Comparison of ENCODE assay signal across 1 cellular context in the genomic region with DNA sequence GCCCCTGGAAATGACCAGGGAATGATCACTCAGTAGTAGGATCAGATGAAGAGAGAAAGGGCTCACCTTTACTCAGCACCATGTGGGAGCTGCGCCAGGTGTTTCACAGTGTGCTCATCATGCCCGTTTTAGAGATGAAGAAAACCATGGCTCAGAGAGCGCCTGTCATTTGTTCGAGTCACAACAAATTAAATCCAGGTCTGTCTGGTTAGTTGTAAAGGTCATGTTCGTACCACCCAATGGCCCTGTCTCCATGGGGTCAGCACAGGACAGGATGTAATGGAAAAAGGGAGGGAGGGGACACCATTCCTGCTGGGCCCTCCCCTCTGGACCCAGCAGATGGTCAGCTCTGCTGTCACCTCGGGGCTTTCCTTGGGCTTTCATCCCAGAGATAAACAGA.
TF ChIP-seq lines count a peak whose summit lies in the region.

No MANE protein-coding gene starts in this region.

TF ChIP-seq in WTC11, 78 proteins besides CTCF, POLR2A, EP300 and RAD21 (continued from another document):
- TF ChIP-seq, protein P1, sequence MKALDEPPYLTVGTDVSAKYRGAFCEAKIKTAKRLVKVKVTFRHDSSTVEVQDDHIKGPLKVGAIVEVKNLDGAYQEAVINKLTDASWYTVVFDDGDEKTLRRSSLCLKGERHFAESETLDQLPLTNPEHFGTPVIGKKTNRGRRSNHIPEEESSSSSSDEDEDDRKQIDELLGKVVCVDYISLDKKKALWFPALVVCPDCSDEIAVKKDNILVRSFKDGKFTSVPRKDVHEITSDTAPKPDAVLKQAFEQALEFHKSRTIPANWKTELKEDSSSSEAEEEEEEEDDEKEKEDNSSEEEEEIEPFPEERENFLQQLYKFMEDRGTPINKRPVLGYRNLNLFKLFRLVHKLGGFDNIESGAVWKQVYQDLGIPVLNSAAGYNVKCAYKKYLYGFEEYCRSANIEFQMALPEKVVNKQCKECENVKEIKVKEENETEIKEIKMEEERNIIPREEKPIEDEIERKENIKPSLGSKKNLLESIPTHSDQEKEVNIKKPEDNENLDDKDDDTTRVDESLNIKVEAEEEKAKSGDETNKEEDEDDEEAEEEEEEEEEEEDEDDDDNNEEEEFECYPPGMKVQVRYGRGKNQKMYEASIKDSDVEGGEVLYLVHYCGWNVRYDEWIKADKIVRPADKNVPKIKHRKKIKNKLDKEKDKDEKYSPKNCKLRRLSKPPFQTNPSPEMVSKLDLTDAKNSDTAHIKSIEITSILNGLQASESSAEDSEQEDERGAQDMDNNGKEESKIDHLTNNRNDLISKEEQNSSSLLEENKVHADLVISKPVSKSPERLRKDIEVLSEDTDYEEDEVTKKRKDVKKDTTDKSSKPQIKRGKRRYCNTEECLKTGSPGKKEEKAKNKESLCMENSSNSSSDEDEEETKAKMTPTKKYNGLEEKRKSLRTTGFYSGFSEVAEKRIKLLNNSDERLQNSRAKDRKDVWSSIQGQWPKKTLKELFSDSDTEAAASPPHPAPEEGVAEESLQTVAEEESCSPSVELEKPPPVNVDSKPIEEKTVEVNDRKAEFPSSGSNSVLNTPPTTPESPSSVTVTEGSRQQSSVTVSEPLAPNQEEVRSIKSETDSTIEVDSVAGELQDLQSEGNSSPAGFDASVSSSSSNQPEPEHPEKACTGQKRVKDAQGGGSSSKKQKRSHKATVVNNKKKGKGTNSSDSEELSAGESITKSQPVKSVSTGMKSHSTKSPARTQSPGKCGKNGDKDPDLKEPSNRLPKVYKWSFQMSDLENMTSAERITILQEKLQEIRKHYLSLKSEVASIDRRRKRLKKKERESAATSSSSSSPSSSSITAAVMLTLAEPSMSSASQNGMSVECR (CRISPR knock-in tag; IDR thresholded peaks at IDR 0.05; ENCODE audit: borderline replicate concordance): no peak
- TF ChIP-seq FOXK1 (CRISPR knock-in tag; IDR thresholded peaks at IDR 0.05) (no peak), MYBL2 (CRISPR knock-in tag; IDR thresholded peaks at IDR 0.05) (no peak), CREB1 (CRISPR knock-in tag; IDR thresholded peaks at IDR 0.05) (no peak), ZNF263 (CRISPR knock-in tag; IDR thresholded peaks at IDR 0.05; ENCODE audit: low read depth) (no peak)
- TF ChIP-seq, protein P2, sequence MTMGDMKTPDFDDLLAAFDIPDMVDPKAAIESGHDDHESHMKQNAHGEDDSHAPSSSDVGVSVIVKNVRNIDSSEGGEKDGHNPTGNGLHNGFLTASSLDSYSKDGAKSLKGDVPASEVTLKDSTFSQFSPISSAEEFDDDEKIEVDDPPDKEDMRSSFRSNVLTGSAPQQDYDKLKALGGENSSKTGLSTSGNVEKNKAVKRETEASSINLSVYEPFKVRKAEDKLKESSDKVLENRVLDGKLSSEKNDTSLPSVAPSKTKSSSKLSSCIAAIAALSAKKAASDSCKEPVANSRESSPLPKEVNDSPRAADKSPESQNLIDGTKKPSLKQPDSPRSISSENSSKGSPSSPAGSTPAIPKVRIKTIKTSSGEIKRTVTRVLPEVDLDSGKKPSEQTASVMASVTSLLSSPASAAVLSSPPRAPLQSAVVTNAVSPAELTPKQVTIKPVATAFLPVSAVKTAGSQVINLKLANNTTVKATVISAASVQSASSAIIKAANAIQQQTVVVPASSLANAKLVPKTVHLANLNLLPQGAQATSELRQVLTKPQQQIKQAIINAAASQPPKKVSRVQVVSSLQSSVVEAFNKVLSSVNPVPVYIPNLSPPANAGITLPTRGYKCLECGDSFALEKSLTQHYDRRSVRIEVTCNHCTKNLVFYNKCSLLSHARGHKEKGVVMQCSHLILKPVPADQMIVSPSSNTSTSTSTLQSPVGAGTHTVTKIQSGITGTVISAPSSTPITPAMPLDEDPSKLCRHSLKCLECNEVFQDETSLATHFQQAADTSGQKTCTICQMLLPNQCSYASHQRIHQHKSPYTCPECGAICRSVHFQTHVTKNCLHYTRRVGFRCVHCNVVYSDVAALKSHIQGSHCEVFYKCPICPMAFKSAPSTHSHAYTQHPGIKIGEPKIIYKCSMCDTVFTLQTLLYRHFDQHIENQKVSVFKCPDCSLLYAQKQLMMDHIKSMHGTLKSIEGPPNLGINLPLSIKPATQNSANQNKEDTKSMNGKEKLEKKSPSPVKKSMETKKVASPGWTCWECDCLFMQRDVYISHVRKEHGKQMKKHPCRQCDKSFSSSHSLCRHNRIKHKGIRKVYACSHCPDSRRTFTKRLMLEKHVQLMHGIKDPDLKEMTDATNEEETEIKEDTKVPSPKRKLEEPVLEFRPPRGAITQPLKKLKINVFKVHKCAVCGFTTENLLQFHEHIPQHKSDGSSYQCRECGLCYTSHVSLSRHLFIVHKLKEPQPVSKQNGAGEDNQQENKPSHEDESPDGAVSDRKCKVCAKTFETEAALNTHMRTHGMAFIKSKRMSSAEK (CRISPR knock-in tag; IDR thresholded peaks at IDR 0.05; ENCODE audit: borderline replicate concordance): no peak
